Comparison of ENCODE assay signal across 11 cellular contexts in the genomic region with DNA sequence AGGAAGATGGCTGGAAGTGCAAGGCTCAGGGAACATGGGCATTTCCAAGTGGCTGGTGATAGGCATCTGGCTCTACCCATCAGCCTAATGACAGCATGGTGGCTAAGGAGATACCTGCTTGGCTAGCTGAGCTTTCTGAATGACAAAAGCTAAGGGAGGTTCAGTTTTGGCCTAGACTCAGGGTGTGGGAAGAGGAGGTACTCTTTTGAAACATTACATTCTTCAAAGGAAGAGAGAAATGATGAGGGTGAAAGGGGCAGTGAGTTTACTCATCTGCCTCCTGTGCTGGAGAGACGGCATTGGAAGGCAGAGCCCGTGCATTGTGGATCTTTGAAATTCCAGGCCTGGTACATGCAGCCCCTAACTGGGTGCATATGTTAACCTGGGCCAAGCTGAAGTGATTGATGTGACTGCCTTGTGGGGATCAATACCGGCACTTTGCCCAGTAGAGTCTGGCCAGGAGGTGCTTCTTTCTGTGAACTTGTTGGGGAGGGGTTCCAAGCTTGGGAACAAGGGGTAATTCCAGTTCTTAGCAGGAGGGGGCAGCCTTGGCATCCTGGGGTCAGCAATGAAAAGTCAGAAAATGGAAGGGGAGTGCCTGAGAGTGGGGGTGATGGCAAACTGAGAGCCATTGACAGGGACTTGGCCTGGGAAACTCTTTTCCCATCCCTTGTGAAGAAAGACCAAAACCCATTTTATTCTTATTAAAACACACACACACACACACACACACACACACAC.
A peak's percentile ranks its signal among the peaks of the same experiment; 100 is the strongest.
DNase-seq lines count a peak whose midpoint lies in the region; ATAC-seq and TF ChIP-seq lines count a peak whose summit lies in the region.
"Had no signal": no experiment of that assay in that cellular context is flagged by ENCODE, and none has a peak within 500 bp of the region (broad histone marks: within the 10 kb centered on the region; RNA-seq: fewer than 3 reads in every experiment).

No MANE protein-coding gene starts in this region.

- no peaks in the 10 kb centered on the region for H3K4me1 ChIP-seq in cardiac muscle cell (ENCODE audit: low read depth)
- H3K4me1 ChIP-seq in right cardiac atrium (ENCODE audit: control insufficient read depth, insufficient read depth, low read length): no peaks in the 10 kb centered on the region
- H3K4me1 ChIP-seq in Karpas-422 (ENCODE audit: low read length): no peaks in the 10 kb centered on the region

- H3K4me2 ChIP-seq in Karpas-422 (ENCODE audit: low read depth, low read length, poor library complexity, severe bottlenecking): no peak overlapping the region

- TF ChIP-seq CTCF in cardiac muscle cell (IDR thresholded peaks at IDR 0.05; ENCODE audit: low read depth, low read length) (peak; percentile 51), cardiac fibroblast (IDR thresholded peaks at IDR 0.05; ENCODE audit: low read depth, low read length) (peak; percentile 57)

- intact Hi-C loops in right cardiac atrium (cut with DNase I): no loop called here

- no peaks in the 10 kb centered on the region for H3K79me2 ChIP-seq in Karpas-422 (ENCODE audit: low read length)

- WGBS in right cardiac atrium: 81% methylated on average over 3 of the region's 3 CpGs

- no peaks in the 10 kb centered on the region for H4K20me1 ChIP-seq in Karpas-422 (ENCODE audit: insufficient read depth, low read depth, low read length)

- no peaks in the 10 kb centered on the region for H3K9me3 ChIP-seq in cardiac muscle cell (ENCODE audit: low read depth)
- H3K9me3 ChIP-seq in right cardiac atrium (ENCODE audit: control insufficient read depth, low read length): no peaks in the 10 kb centered on the region
- no peaks in the 10 kb centered on the region for H3K9me3 ChIP-seq in Karpas-422 (ENCODE audit: low read length)

- H3K36me3 ChIP-seq in cardiac muscle cell (no peaks in the 10 kb centered on the region), Karpas-422 (ENCODE audit: insufficient read depth, low read length) (no peaks in the 10 kb centered on the region)

- H3K9me2 ChIP-seq in Karpas-422 (replicated peaks; ENCODE audit: insufficient read depth, low read length): no peaks in the 10 kb centered on the region

- H3K27me3 ChIP-seq in cardiac muscle cell: no peaks in the 10 kb centered on the region
- no peaks in the 10 kb centered on the region for H3K27me3 ChIP-seq in right cardiac atrium (ENCODE audit: control insufficient read depth, insufficient read depth)
- H3K27me3 ChIP-seq in Karpas-422 (ENCODE audit: low read length): no peaks in the 10 kb centered on the region

- no peak for ATAC-seq in right cardiac atrium
- no peak for ATAC-seq in HG03039 (IDR thresholded peaks at IDR 0.05; ENCODE audit: unreplicated experiment)

- H3K4me3 ChIP-seq in cardiac muscle cell (no peak overlapping the region), right cardiac atrium (ENCODE audit: low read length) (no peak overlapping the region), Karpas-422 (ENCODE audit: low read length) (no peak overlapping the region), cardiac fibroblast (replicated peaks in 1 of 2; ENCODE audit: low read depth in 2 of 2, low read length in 2 of 2) (no peak overlapping the region)
- H3K4me3 ChIP-seq: lung had no signal

- H3K9ac ChIP-seq in Karpas-422 (ENCODE audit: low read length): no peak overlapping the region

- H2AFZ ChIP-seq in Karpas-422 (ENCODE audit: low read length): no peak overlapping the region

- no peak for DNase-seq in cardiac muscle cell (ENCODE audit: low read depth in 1 of 2, low spot score in 1 of 2)
- DNase-seq in right cardiac atrium: no peak
- peak; percentile 64 for DNase-seq in Karpas-422
- DNase-seq in cardiac fibroblast (ENCODE audit: low read depth in 2 of 2): no peak
- DNase-seq in substantia nigra (lab: John Stamatoyannopoulos, UW): no peak
- no peak for DNase-seq in stimulated activated CD4-positive, alpha-beta T cell treated with anti-CD3 and anti-CD28 coated beads, Interleukin-4, amount 100 ng/mL, for 4 hours
- no peak for DNase-seq in DMS153 (lab: John Stamatoyannopoulos, UW)
- DNase-seq: EL, NCI-H1694 had no signal

- H3K27ac ChIP-seq in cardiac muscle cell (no peak overlapping the region), right cardiac atrium (ENCODE audit: low read length) (no peak overlapping the region), Karpas-422 (ENCODE audit: low read length) (no peak overlapping the region), substantia nigra (ENCODE audit: low read depth, low read length, poor library complexity, severe bottlenecking) (peak overlapping the region; percentile 32)
